In the genomic region with DNA sequence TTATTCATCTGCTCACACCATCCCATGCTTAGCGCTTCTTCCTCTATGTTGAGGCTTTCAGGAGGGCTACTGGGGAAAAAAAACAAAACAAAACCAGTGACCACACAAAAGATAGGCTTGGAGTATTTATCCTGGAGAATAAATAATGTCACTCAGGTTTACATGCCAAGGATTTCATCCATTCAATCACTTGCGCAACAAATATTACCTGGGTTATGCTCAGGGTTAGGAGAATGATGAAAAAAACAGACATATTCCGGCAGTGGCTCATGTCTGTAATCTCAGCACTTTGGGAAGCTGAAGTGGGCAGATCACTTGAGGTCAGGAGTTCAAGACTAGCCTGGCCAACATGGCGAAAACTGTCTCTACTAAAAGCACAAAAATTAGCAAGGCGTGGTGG, we compare ENCODE assay signal across 34 cellular contexts. TPM values are rescaled to one million over a fixed set of nuclear protein-coding genes. Genes with fewer than 3 reads are reported as not detected.
"Had no signal": no experiment of that assay in that cellular context is flagged by ENCODE, and none has a peak within 500 bp of the region (broad histone marks: within the 10 kb centered on the region; RNA-seq: fewer than 3 reads in every experiment).

No MANE protein-coding gene starts in this region.

- ATAC-seq: naive thymus-derived CD8-positive, alpha-beta T cell; natural killer cell treated with Interleukin-12 subunit alpha and Interleukin-12 subunit beta and Interleukin-15 and Interleukin-18, amount 100 ng/mL, for 72 hours; pancreas; psoas muscle; right cardiac atrium; sciatic nerve; stimulated activated memory B cell treated with anti-CD40 and anti-IgM and Interleukin-4, amounts not matched to agents 10 μg/mL and 1 μg/mL and 100 μg/mL, for 72 hours; stimulated activated naive CD8-positive, alpha-beta T cell treated with anti-CD3 and anti-CD28 coated beads, Interleukin-15, amount 100 ng/mL, for 72 hours; stimulated activated naive CD8-positive, alpha-beta T cell treated with anti-CD3 and anti-CD28 coated beads, Interleukin-15, Interleukin-2, amounts not matched to agents 100 U/mL and 50 U/mL, for 24 hours had no signal

- H3K27ac ChIP-seq: neutrophil, pancreas, psoas muscle, skin epidermis, spleen, thoracic aorta, thyroid gland, tibial nerve, upper lobe of left lung, vagina had no signal

- H3K27me3 ChIP-seq: pancreas, thyroid gland, upper lobe of left lung, vagina had no signal

- H3K4me3 ChIP-seq: pancreas, psoas muscle, skin epidermis, smooth muscle cell, spleen, thoracic aorta, thyroid gland, tibial nerve, upper lobe of left lung, vagina had no signal

- H3K4me2 ChIP-seq: smooth muscle cell had no signal

- H3K36me3 ChIP-seq: neutrophil, pancreas, spleen, thoracic aorta, thyroid gland, tibial nerve, upper lobe of left lung, vagina had no signal

- FAIRE-seq: pancreas, urothelium cell line had no signal

- H3K9me3 ChIP-seq: neutrophil, pancreas, psoas muscle, spleen, thoracic aorta, thyroid gland, tibial nerve, upper lobe of left lung, vagina had no signal

- DNase-seq: nephron progenitor cell; nucleus accumbens; pancreas; posterior cingulate gyrus; psoas muscle; right cardiac atrium; spleen; stimulated activated CD4-positive, alpha-beta T cell treated with anti-CD3 and anti-CD28 coated beads, Interleukin-12 subunit alpha, Interleukin-12 subunit beta, amount 100 ng/mL, for 4 hours; stimulated activated CD4-positive, alpha-beta T cell treated with anti-CD3 and anti-CD28 coated beads, Interleukin-1b, Interleukin-23, amount 100 ng/mL, for 48 hours; stimulated activated CD4-positive, alpha-beta T cell treated with anti-CD3 and anti-CD28 coated beads, Interleukin-4, amount 100 ng/mL, for 1 hour; stimulated activated CD4-positive, alpha-beta T cell treated with anti-CD3 and anti-CD28 coated beads, Interleukin-4, amount 100 ng/mL, for 4 hours; stimulated activated CD8-positive, alpha-beta memory T cell treated with anti-CD3 and anti-CD28 coated beads, Interleukin-4, amount 100 ng/mL, for 48 hours; stimulated activated naive CD4-positive, alpha-beta T cell; stimulated activated naive CD8-positive, alpha-beta T cell treated with anti-CD3 and anti-CD28 coated beads, Interleukin-15, amount 100 ng/mL, for 72 hours; stimulated activated naive CD8-positive, alpha-beta T cell treated with anti-CD3 and anti-CD28 coated beads, Interleukin-15, Interleukin-2, amounts not matched to agents 100 U/mL and 50 U/mL, for 24 hours; substantia nigra; upper lobe of left lung had no signal

RNA-seq across cellular contexts. Expression of a gene that starts 3.3 kb away (rescaled TPM):
- total RNA-seq: naive thymus-derived CD8-positive, alpha-beta T cell; natural killer cell treated with Interleukin-12 subunit alpha and Interleukin-12 subunit beta and Interleukin-15 and Interleukin-18, amount 100 ng/mL, for 72 hours; osteocyte; pancreas; progenitor cell of endocrine pancreas; sciatic nerve; temporal lobe; thoracic aorta; thyroid gland; tibial nerve; vagina had no signal
- polyA plus RNA-seq: naive thymus-derived CD8-positive, alpha-beta T cell had no signal

RNA-seq across cellular contexts. Expression of a gene that starts 18.5 kb away (rescaled TPM):
- total RNA-seq: naive thymus-derived CD8-positive, alpha-beta T cell; natural killer cell treated with Interleukin-12 subunit alpha and Interleukin-12 subunit beta and Interleukin-15 and Interleukin-18, amount 100 ng/mL, for 72 hours; neural crest cell; osteocyte; pancreas; progenitor cell of endocrine pancreas; sciatic nerve; smooth muscle cell; spleen; temporal lobe; thoracic aorta; tibial nerve; ureter; vagina had no signal
- polyA plus RNA-seq: naive thymus-derived CD8-positive, alpha-beta T cell; pancreas; spleen had no signal
